17 cellular contexts compared by ENCODE assay signal in genomic region chr18:79690586-79691482, GRCh38. TPM values are rescaled to one million over a fixed set of nuclear protein-coding genes. Genes with fewer than 3 reads are reported as not detected.
A peak's percentile ranks its signal among the peaks of the same experiment; 100 is the strongest.
DNase-seq lines count a peak whose midpoint lies in the region; ATAC-seq, FAIRE-seq and TF ChIP-seq lines count a peak whose summit lies in the region.
"Had no signal": no experiment of that assay in that cellular context is flagged by ENCODE, and none has a peak within 500 bp of the region (broad histone marks: within the 10 kb centered on the region; RNA-seq: fewer than 3 reads in every experiment).

No MANE protein-coding gene starts in this region.

- peaks cover 27% of the 10 kb centered on the region for H3K36me3 ChIP-seq in DND-41 (ENCODE audit: insufficient read depth, low read length)
- peaks cover 1 to 2% of the 10 kb centered on the region in 2 experiments; a peak in 2 of 5 replicates for H3K36me3 ChIP-seq in HepG2 (replicated peaks in 1 of 2; ENCODE audit: control insufficient read depth in 1 of 2, insufficient read depth in 2 of 2, low read length in 2 of 2)
- H3K36me3 ChIP-seq in mammary epithelial cell (ENCODE audit: insufficient read depth, low read length): no peaks in the 10 kb centered on the region
- H3K36me3 ChIP-seq: MG63 had no signal

- BruUV-seq in HepG2 (replicated peaks; lab: Mats Ljungman, UMichigan): no TSS peak
- BruUV-seq in mammary epithelial cell (replicated peaks; lab: Mats Ljungman, UMichigan): no TSS peak

- H3K4me2 ChIP-seq in DND-41 (ENCODE audit: insufficient read depth, low read length) (no peak overlapping the region), HepG2 (ENCODE audit: low read depth, low read length) (no peak overlapping the region), mammary epithelial cell (ENCODE audit: insufficient read depth, low read depth, low read length) (no peak overlapping the region)

- H3K4me3 Mint-ChIP-seq in CD4-positive, alpha-beta T cell: peak overlapping the region; percentile 38
- no peak overlapping the region for H3K4me3 Mint-ChIP-seq in WTC11
- H3K4me3 Mint-ChIP-seq: activated CD4-positive, alpha-beta T cell treated with anti-CD3 and anti-CD28 coated beads, Interleukin-2, amount 10 ng/mL, durations not matched to agents 7 days and 5 days had no signal

- dilution Hi-C loops in mammary epithelial cell (cut with HindIII; ENCODE audit: low sequenced_read_pairs): no loop called here

- no peaks in the 10 kb centered on the region for H3K4me1 ChIP-seq in DND-41 (ENCODE audit: insufficient read depth, low read length)
- H3K4me1 ChIP-seq in HepG2 (ENCODE audit: insufficient read depth, low read length): no peaks in the 10 kb centered on the region
- no peaks in the 10 kb centered on the region for H3K4me1 ChIP-seq in mammary epithelial cell (ENCODE audit: insufficient read depth, low read length)

- no peak overlapping the region for H3K9ac ChIP-seq in DND-41 (ENCODE audit: low read depth, low read length)
- no peak overlapping the region for H3K9ac ChIP-seq in HepG2 (ENCODE audit: insufficient read depth, low read depth, low read length)
- no peak overlapping the region for H3K9ac ChIP-seq in mammary epithelial cell (ENCODE audit: insufficient read depth, low read length)
- H3K9ac ChIP-seq: parathyroid adenoma had no signal

- TF ChIP-seq EP300 in HepG2 (IDR thresholded peaks at IDR 0.05; ENCODE audit: low read depth in 2 of 2, low read length in 2 of 2) (no peak), HepG2 (CRISPR knock-in tag; IDR thresholded peaks at IDR 0.05; ENCODE audit: borderline replicate concordance) (no peak)

- intact Hi-C loops in CD4-positive, alpha-beta T cell (cut with DNase I, micrococcal nuclease): no loop called here
- intact Hi-C loops in HepG2 (cut with micrococcal nuclease; ENCODE audit: unreplicated experiment): no loop called here
- intact Hi-C loops in mammary epithelial cell (cut with micrococcal nuclease): no loop called here

- CTCF ChIA-PET in CD4-positive, alpha-beta T cell (lab: Charles Lee): no interaction called here
- CTCF ChIA-PET in WTC11 (lab: Charles Lee) (no interaction called here), HepG2 (lab: Yijun Ruan, JAX; ENCODE audit: low intra/inter-chr PET ratio, low total read pairs) (no interaction called here), mammary epithelial cell (lab: Charles Lee; ENCODE audit: low non-redundant PET) (no interaction called here)

- H3K27ac ChIP-seq in CD4-positive, alpha-beta T cell (ENCODE audit: low read depth, low read length): no peak overlapping the region
- H3K27ac ChIP-seq in DND-41 (ENCODE audit: low read length): no peak overlapping the region
- no peak overlapping the region for H3K27ac ChIP-seq in HepG2 (ENCODE audit: extremely low read length, insufficient read depth, low read length)
- no peak overlapping the region for H3K27ac ChIP-seq in mammary epithelial cell (ENCODE audit: insufficient read depth, low read depth, low read length)
- H3K27ac ChIP-seq: parathyroid adenoma had no signal

- peak; percentile 25 for ATAC-seq in CD4-positive, alpha-beta T cell (ENCODE audit: poor library complexity)
- ATAC-seq in DND-41 (ENCODE audit: insufficient read depth, low read depth) (peak; percentile 47; the same call in 2 of the 3 replicates), WTC11 (no peak), HepG2 (peak; percentile 28; the same call in 1 of the 3 replicates), GM18520 (IDR thresholded peaks at IDR 0.05; ENCODE audit: unreplicated experiment) (no peak), HG03521 (IDR thresholded peaks at IDR 0.05; ENCODE audit: unreplicated experiment) (no peak)

- in situ Hi-C loops in HepG2 (cut with HindIII; ENCODE audit: extremely low pct_ligation_motif_present, low pct_unique_long_range_greater_than_20kb) (no loop called here), mammary epithelial cell (cut with MboI; ENCODE audit: low sequenced_read_pairs in 2 of 2) (no loop called here)

- no peak for TF ChIP-seq POLR2A in HepG2 (IDR thresholded peaks at IDR 0.05; ENCODE audit: insufficient read depth in 1 of 2, low read depth in 2 of 2, low read length in 2 of 2)

- POLR2A ChIA-PET in CD4-positive, alpha-beta T cell (lab: Charles Lee): no interaction called here
- POLR2A ChIA-PET in WTC11 (lab: Charles Lee): no interaction called here
- POLR2A ChIA-PET in HepG2 (lab: Yijun Ruan, JAX): no interaction called here

- DNase-seq in CD4-positive, alpha-beta T cell: peak in 1 of 10 experiments; percentile 29
- DNase-seq in DND-41 (no peak), WTC11 (ENCODE audit: low spot score) (no peak), HepG2 (ENCODE audit: low spot score) (no peak), mammary epithelial cell (no peak), NCI-H2227 treated with DMSO at 0.1 percent for 48 hours (lab: John Stamatoyannopoulos, UW) (no peak)
- DNase-seq: activated CD4-positive, alpha-beta T cell treated with anti-CD3 and anti-CD28 coated beads, Interleukin-2, amount 10 ng/mL, durations not matched to agents 7 days and 5 days; activated T-cell treated with anti-CD3 and anti-CD28 coated beads for 4 hours; IMR-90; MG63; naive B cell; NCI-H1694 had no signal

- H4K20me1 ChIP-seq in DND-41 (ENCODE audit: insufficient read depth, low read length): peaks cover 78% of the 10 kb centered on the region
- peaks cover 4% of the 10 kb centered on the region; the same call in 1 of the 2 replicates for H4K20me1 ChIP-seq in HepG2 (ENCODE audit: insufficient read depth, low read length)
- peaks cover 6% of the 10 kb centered on the region for H4K20me1 ChIP-seq in mammary epithelial cell (ENCODE audit: insufficient read depth, low read length)

- 94% methylated on average over 33 of the region's 33 CpGs for WGBS in HepG2 (ENCODE audit: low lambda C conversion rate)
- 91% methylated on average over 23 of the region's 33 CpGs for WGBS in mammary epithelial cell (ENCODE audit: low coverage, missing lambda C conversion rate)

- no peak overlapping the region for H3K27ac Mint-ChIP-seq in CD4-positive, alpha-beta T cell
- H3K27ac Mint-ChIP-seq in WTC11: peak overlapping the region; percentile 60
- H3K27ac Mint-ChIP-seq: activated CD4-positive, alpha-beta T cell treated with anti-CD3 and anti-CD28 coated beads, Interleukin-2, amount 10 ng/mL, durations not matched to agents 7 days and 5 days had no signal

- H3K27me3 ChIP-seq in CD4-positive, alpha-beta T cell (ENCODE audit: control insufficient read depth, insufficient read depth, low read length): no peaks in the 10 kb centered on the region
- H3K27me3 ChIP-seq in DND-41 (ENCODE audit: insufficient read depth, low read length, poor library complexity) (no peaks in the 10 kb centered on the region), HepG2 (ENCODE audit: control insufficient read depth in 1 of 2, insufficient read depth in 2 of 2, low read length in 2 of 2) (no peaks in the 10 kb centered on the region), mammary epithelial cell (ENCODE audit: insufficient read depth, low read length) (no peaks in the 10 kb centered on the region)
- H3K27me3 ChIP-seq: MG63 had no signal

- TF ChIP-seq CTCF in CD4-positive, alpha-beta T cell (IDR thresholded peaks at IDR 0.05): no peak
- TF ChIP-seq CTCF in DND-41 (IDR thresholded peaks at IDR 0.05; ENCODE audit: borderline replicate concordance, extremely low read depth, low read length, poor library complexity, severe bottlenecking) (no peak), WTC11 (IDR thresholded peaks at IDR 0.05) (no peak), HepG2 (CRISPR knock-in tag; IDR thresholded peaks at IDR 0.05) (no peak), mammary epithelial cell (conservative IDR thresholded peaks at IDR 0.05 in 1 of 2, IDR thresholded peaks at IDR 0.05 in 1 of 2; ENCODE audit: extremely low read depth in 1 of 2, insufficient read depth in 1 of 2, low read depth in 1 of 2, low read length in 2 of 2) (no peak)

- no peak overlapping the region for H3K4me3 ChIP-seq in DND-41 (ENCODE audit: low read depth in 1 of 2, low read length in 2 of 2)
- H3K4me3 ChIP-seq in HepG2 (replicated peaks in 1 of 3; ENCODE audit: insufficient read depth in 1 of 3, low read depth in 2 of 3, low read length in 3 of 3): no peak overlapping the region
- H3K4me3 ChIP-seq in mammary epithelial cell (replicated peaks in 1 of 3; ENCODE audit: insufficient read depth in 1 of 3, low read depth in 2 of 3, low read length in 3 of 3): no peak overlapping the region
- H3K4me3 ChIP-seq: MG63 had no signal

- peaks cover 87% of the 10 kb centered on the region for H3K79me2 ChIP-seq in DND-41 (ENCODE audit: insufficient read depth, low read length)
- H3K79me2 ChIP-seq in HepG2 (ENCODE audit: insufficient read depth, low read length): peaks cover 39% of the 10 kb centered on the region
- H3K79me2 ChIP-seq in mammary epithelial cell (ENCODE audit: insufficient read depth, low read length): peaks cover 88% of the 10 kb centered on the region

- H3K4me1 Mint-ChIP-seq in CD4-positive, alpha-beta T cell (ENCODE audit: low read depth): peaks cover 46% of the 10 kb centered on the region
- peaks cover 20% of the 10 kb centered on the region for H3K4me1 Mint-ChIP-seq in WTC11

- no peak for FAIRE-seq in HepG2 (lab: Jason Lieb, UNC)
- FAIRE-seq: G401.6, TTC549 had no signal

- H3K36me3 Mint-ChIP-seq in CD4-positive, alpha-beta T cell (ENCODE audit: low read depth): peaks cover 42% of the 10 kb centered on the region
- H3K36me3 Mint-ChIP-seq in WTC11: peaks cover 5% of the 10 kb centered on the region; the same call in 1 of the 2 replicates
- H3K36me3 Mint-ChIP-seq: naive B cell had no signal

- no peaks in the 10 kb centered on the region for H3K27me3 Mint-ChIP-seq in CD4-positive, alpha-beta T cell
- H3K27me3 Mint-ChIP-seq in WTC11 (ENCODE audit: low read depth): no peaks in the 10 kb centered on the region
- H3K27me3 Mint-ChIP-seq: activated CD4-positive, alpha-beta T cell treated with anti-CD3 and anti-CD28 coated beads, Interleukin-2, amount 10 ng/mL, durations not matched to agents 7 days and 5 days; naive B cell had no signal

- TF ChIP-seq RAD21 in HepG2 (CRISPR knock-in tag; IDR thresholded peaks at IDR 0.05): no peak

- H3K9me3 Mint-ChIP-seq in CD4-positive, alpha-beta T cell: no peaks in the 10 kb centered on the region
- no peaks in the 10 kb centered on the region for H3K9me3 Mint-ChIP-seq in WTC11
- H3K9me3 Mint-ChIP-seq: activated CD4-positive, alpha-beta T cell treated with anti-CD3 and anti-CD28 coated beads, Interleukin-2, amount 10 ng/mL, durations not matched to agents 7 days and 5 days; naive B cell had no signal

- H2AFZ ChIP-seq in DND-41 (ENCODE audit: low read depth, low read length) (no peak overlapping the region), HepG2 (ENCODE audit: low read length) (no peak overlapping the region), mammary epithelial cell (ENCODE audit: low read depth, low read length) (no peak overlapping the region)
- H2AFZ ChIP-seq: parathyroid adenoma had no signal

- no peaks in the 10 kb centered on the region for H3K9me3 ChIP-seq in CD4-positive, alpha-beta T cell (ENCODE audit: control insufficient read depth, low read length)
- H3K9me3 ChIP-seq in DND-41 (ENCODE audit: insufficient read depth, low read length, severe bottlenecking) (no peaks in the 10 kb centered on the region), HepG2 (ENCODE audit: low read length) (no peaks in the 10 kb centered on the region), mammary epithelial cell (replicated peaks; ENCODE audit: insufficient read depth, low read length) (no peaks in the 10 kb centered on the region)
- H3K9me3 ChIP-seq: MG63 had no signal

RNA-seq across cellular contexts. Expression of gene CTDP1, which starts 11.2 kb away (rescaled TPM):
- total RNA-seq in CD4-positive, alpha-beta T cell: 10 to 100 TPM; 69.0 to 79.6 TPM
- total RNA-seq in WTC11 (2021) (33.3 to 39.7 TPM (median 34.5 TPM) in 3 replicates), HepG2 (2016; rRNA removed; fragmentation: Illumina TruSeq; extraction: Trizol) (9.9 and 11.0 TPM in 2 replicates), mammary epithelial cell (10 to 100 TPM; 20.7 to 23.5 TPM)
- 3.1 and 4.7 TPM in 2 replicates for total RNA-seq in HepG2 (2016; cell fraction: cytosol; rRNA removed; fragmentation: Illumina TruSeq; extraction: Trizol; ENCODE audit: low read depth)
- total RNA-seq in HepG2 (2016; cell fraction: insoluble cytoplasmic fraction; rRNA removed; fragmentation: Illumina TruSeq; extraction: Trizol): 9.0 and 10.9 TPM in 2 replicates
- 4.2 and 4.6 TPM in 2 replicates for total RNA-seq in HepG2 (2016; cell fraction: membrane; rRNA removed; fragmentation: Illumina TruSeq; extraction: Trizol)
- 8.1 and 9.4 TPM in 2 replicates for total RNA-seq in HepG2 (2016; cell fraction: nucleus; rRNA removed; fragmentation: Illumina TruSeq; extraction: Trizol)
- polyA plus RNA-seq in HepG2 (2011; rRNA removed) (6.9 and 8.0 TPM in 2 replicates), mammary epithelial cell (9.6 TPM)
- 4.9 and 6.4 TPM in 2 replicates for polyA plus RNA-seq in HepG2 (2011; cell fraction: cytosol; rRNA removed)
- 14.1 and 18.1 TPM in 2 replicates for polyA plus RNA-seq in HepG2 (2011; cell fraction: nucleus; rRNA removed)
- polyA plus RNA-seq in HepG2 (2012): 5.4 and 8.7 TPM in 2 replicates
- 0.57 and 0.62 TPM in 2 replicates for polyA plus RNA-seq in HepG2 (2016; cell fraction: cytosol; fragmentation: Illumina TruSeq; extraction: Trizol; ENCODE audit: low read depth)
- polyA plus RNA-seq in HepG2 (2016; cell fraction: insoluble cytoplasmic fraction; fragmentation: Illumina TruSeq; extraction: Trizol; ENCODE audit: low read depth): 9.2 and 9.6 TPM in 2 replicates
- 1.5 and 1.8 TPM in 2 replicates for polyA plus RNA-seq in HepG2 (2016; cell fraction: membrane; fragmentation: Illumina TruSeq; extraction: Trizol; ENCODE audit: low read depth)
- polyA plus RNA-seq in HepG2 (2016; cell fraction: nucleus; fragmentation: Illumina TruSeq; extraction: Trizol; ENCODE audit: insufficient read depth, low read depth): 12.6 and 13.4 TPM in 2 replicates
- 12.3 and 14.8 TPM in 2 replicates for polyA minus RNA-seq in HepG2 (2011; rRNA and poly(A)+ RNA removed; ENCODE audit: low replicate concordance)
- polyA minus RNA-seq in HepG2 (2011; cell fraction: cytosol; rRNA and poly(A)+ RNA removed): 5.7 and 6.2 TPM in 2 replicates
- 11.6 and 14.5 TPM in 2 replicates for polyA minus RNA-seq in HepG2 (2011; cell fraction: nucleus; rRNA and poly(A)+ RNA removed)
- 44.1 TPM for polyA minus RNA-seq in mammary epithelial cell

Comparison
In these comparisons a context has a peak if more than half of its experiments do, and no peak if none do; other contexts are left out.
1. ATAC-seq: peak in CD4-positive, alpha-beta T cell (single experiment), DND-41 (single experiment) and HepG2 (single experiment); none in WTC11 (single experiment), GM18520 (single experiment) and HG03521 (single experiment).